Comparison of ENCODE assay signal across 1 cellular context in genomic region chr1:165764277-165764676, GRCh38.
TF ChIP-seq lines count a peak whose summit lies in the region.

No MANE protein-coding gene starts in this region.

TF ChIP-seq in K562, 482 proteins besides CTCF, POLR2A, EP300 and RAD21 (continued from another document):
- TF ChIP-seq ID3 (CRISPR knock-in tag; IDR thresholded peaks at IDR 0.05) (no peak), ID3 (tag; IDR thresholded peaks at IDR 0.05) (no peak), MEIS2 (IDR thresholded peaks at IDR 0.05; ENCODE audit: partially characterized antibody) (peak; percentile 47), TCF3 (CRISPR knock-in tag; IDR thresholded peaks at IDR 0.05) (peak; percentile 60), MBD1 (CRISPR knock-in tag; IDR thresholded peaks at IDR 0.05) (no peak), IRF2 (CRISPR knock-in tag; IDR thresholded peaks at IDR 0.05) (no peak), ZEB2 (IDR thresholded peaks at IDR 0.05) (peak; percentile 16; the same call in 1 of the 2 replicates), ARID1B (IDR thresholded peaks at IDR 0.05) (peak; percentile 54; the same call in 1 of the 2 replicates), POLR2AphosphoS5 (IDR thresholded peaks at IDR 0.05; ENCODE audit: control insufficient read depth, insufficient read depth, low read depth, low read length) (no peak), DLX4 (CRISPR knock-in tag; IDR thresholded peaks at IDR 0.05) (no peak), ZFP91 (CRISPR knock-in tag; IDR thresholded peaks at IDR 0.05) (no peak), POU5F1 (IDR thresholded peaks at IDR 0.05; ENCODE audit: borderline replicate concordance, low read depth, low read length, partially characterized antibody) (no peak), ETS1 (conservative IDR thresholded peaks at IDR 0.05; ENCODE audit: control insufficient read depth, low read depth, low read length) (no peak), BRD4 (IDR thresholded peaks at IDR 0.05) (no peak), ZNF143 (CRISPR knock-in tag; IDR thresholded peaks at IDR 0.05) (no peak), SOX6 (IDR thresholded peaks at IDR 0.05) (0 out of 2 replicates have a peak, but pooled peaks have one; percentile 8), ZZZ3 (IDR thresholded peaks at IDR 0.05) (no peak), ZBTB49 (CRISPR knock-in tag; IDR thresholded peaks at IDR 0.05; ENCODE audit: borderline replicate concordance) (no peak), HOXB6 (CRISPR knock-in tag; IDR thresholded peaks at IDR 0.05; ENCODE audit: borderline replicate concordance) (no peak), RBM39 (optimal IDR thresholded peaks at IDR 0.05; ENCODE audit: low read depth, low read length) (no peak), TEAD4 (IDR thresholded peaks at IDR 0.05; ENCODE audit: low read length) (0 out of 2 replicates have a peak, but pooled peaks have one; percentile 26), TEAD4 (CRISPR knock-in tag; IDR thresholded peaks at IDR 0.05; ENCODE audit: borderline replicate concordance) (no peak), TAL1 (IDR thresholded peaks at IDR 0.05) (peak; percentile 36), ZKSCAN1 (IDR thresholded peaks at IDR 0.05; ENCODE audit: low read depth, low read length) (no peak), ILF3 (IDR thresholded peaks at IDR 0.05; ENCODE audit: borderline replicate concordance) (no peak), GABPA (tag; conservative IDR thresholded peaks at IDR 0.05; ENCODE audit: low read depth) (no peak), NCOR1 (IDR thresholded peaks at IDR 0.05) (peak; percentile 22; the same call in 1 of the 2 replicates), SAFB (IDR thresholded peaks at IDR 0.05; ENCODE audit: borderline replicate concordance, low read depth, low read length) (no peak), CBFA2T3 (IDR thresholded peaks at IDR 0.05) (peak; percentile 72), RFX5 (IDR thresholded peaks at IDR 0.05; ENCODE audit: low read depth, low read length) (no peak), KDM1A (IDR thresholded peaks at IDR 0.05) (peak in 1 of 2 experiments; percentile 63; a peak in 2 of 4 replicates)
